8 cellular contexts compared by ENCODE assay signal in the genomic region with DNA sequence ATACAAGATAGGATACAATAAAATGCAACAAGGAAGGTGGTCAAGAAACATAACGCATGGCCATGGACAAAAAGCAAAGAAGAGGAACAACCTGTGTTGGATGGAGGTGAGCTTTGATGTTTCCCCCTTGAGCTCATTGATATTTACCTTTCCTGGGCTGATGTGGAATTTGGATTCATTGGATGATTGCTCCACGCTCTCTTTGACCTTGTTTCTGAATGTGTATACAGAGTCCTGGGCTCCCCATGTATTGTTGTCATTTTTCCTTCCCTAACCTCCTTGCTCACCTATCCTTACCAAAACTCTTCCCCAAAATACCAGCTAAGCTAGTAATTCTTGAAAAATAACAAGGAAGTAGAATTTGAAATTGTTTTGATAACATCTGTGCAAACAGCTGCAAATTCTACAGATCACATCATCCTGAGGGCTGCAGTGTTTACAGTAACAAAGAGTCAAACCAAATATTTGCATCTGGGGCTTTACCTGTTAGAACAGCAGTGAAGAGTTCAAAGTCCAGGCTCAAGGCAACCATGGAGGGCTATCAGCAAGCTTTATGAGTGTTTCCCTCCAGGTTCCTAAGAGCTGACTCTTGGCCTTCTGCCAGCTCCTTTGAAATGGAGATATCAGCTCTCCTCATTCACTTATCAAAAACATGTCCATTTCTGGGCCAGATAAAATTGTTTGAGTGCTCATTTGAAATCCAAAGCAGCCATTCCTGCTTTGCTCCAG.
DNase-seq lines count a peak whose midpoint lies in the region; ATAC-seq, FAIRE-seq and TF ChIP-seq lines count a peak whose summit lies in the region.

No MANE protein-coding gene starts in this region.

- no peak for FAIRE-seq in small intestine (lab: Jason Lieb, UNC)

- 16 to 43% (median 26%) methylated on average over 2 of the region's 2 CpGs for WGBS in small intestine, 3 donors

- H3K4me3 ChIP-seq in small intestine (ENCODE audit: low read depth in 1 of 2, low read length in 2 of 2), result no peak overlapping the region

- in situ Hi-C loops in GM13976 (cut with MboI; ENCODE audit: low sequenced_read_pairs, unreplicated experiment), result loop anchor here (25.0 kb wide), 1 partner anchor 856 kb away; no protein-coding TSS in a partner anchor

- TF ChIP-seq CTCF in GM13976 (IDR thresholded peaks at IDR 0.05; ENCODE audit: borderline replicate concordance, control extremely low read depth, extremely low read depth, insufficient read depth, missing control alignments), result no peak

- no peaks in the 10 kb centered on the region for H3K9me3 ChIP-seq in small intestine (ENCODE audit: control insufficient read depth, low read depth)

- peak; percentile 97 for ATAC-seq in GM21619 (IDR thresholded peaks at IDR 0.05; ENCODE audit: unreplicated experiment)

- H3K4me1 ChIP-seq in small intestine (ENCODE audit: control insufficient read depth in 2 of 2, insufficient read depth in 1 of 2, low read depth in 1 of 2, low read length in 1 of 2), result peaks cover 0 to 4% of the 10 kb centered on the region in 2 donors

- H3K27ac ChIP-seq in small intestine (ENCODE audit: low read depth in 1 of 2, low read length in 1 of 2), result peak overlapping the region; percentile 15 to 24

- peak; percentile 45 for DNase-seq in GM13976 (ENCODE audit: low spot score)
- peak; percentile 97 for DNase-seq in HT-29 (ENCODE audit: low spot score)
- DNase-seq in SW480 (ENCODE audit: low spot score), result peak; percentile 86
- peak; percentile 99 for DNase-seq in small intestine
- no peak for DNase-seq in stimulated activated CD4-positive, alpha-beta T cell treated with anti-CD3 and anti-CD28 coated beads, Interleukin-4, amount 100 ng/mL, for 4 hours
- no peak for DNase-seq in superior temporal gyrus (ENCODE audit: extremely low spot score)
- DNase-seq in hypothalamus (lab: John Stamatoyannopoulos, UW), result no peak

- H3K27me3 ChIP-seq in small intestine (ENCODE audit: control insufficient read depth in 2 of 2, insufficient read depth in 2 of 2, low read length in 2 of 2), result no peaks in the 10 kb centered on the region

- no peaks in the 10 kb centered on the region for H3K36me3 ChIP-seq in small intestine (ENCODE audit: control insufficient read depth in 2 of 2, insufficient read depth in 2 of 2, low read length in 2 of 2)

Comparison
In these comparisons a context has a peak if more than half of its experiments do, and no peak if none do; other contexts are left out.
1. DNase-seq: peak in GM13976 (single experiment), HT-29 (single experiment), SW480 (single experiment) and small intestine (single experiment); none in stimulated activated CD4-positive, alpha-beta T cell treated with anti-CD3 and anti-CD28 coated beads, Interleukin-4, amount 100 ng/mL, for 4 hours (0 of 2), superior temporal gyrus (single experiment) and hypothalamus (0 of 51).